Comparison of ENCODE assay signal across 23 cellular contexts in the genomic region with DNA sequence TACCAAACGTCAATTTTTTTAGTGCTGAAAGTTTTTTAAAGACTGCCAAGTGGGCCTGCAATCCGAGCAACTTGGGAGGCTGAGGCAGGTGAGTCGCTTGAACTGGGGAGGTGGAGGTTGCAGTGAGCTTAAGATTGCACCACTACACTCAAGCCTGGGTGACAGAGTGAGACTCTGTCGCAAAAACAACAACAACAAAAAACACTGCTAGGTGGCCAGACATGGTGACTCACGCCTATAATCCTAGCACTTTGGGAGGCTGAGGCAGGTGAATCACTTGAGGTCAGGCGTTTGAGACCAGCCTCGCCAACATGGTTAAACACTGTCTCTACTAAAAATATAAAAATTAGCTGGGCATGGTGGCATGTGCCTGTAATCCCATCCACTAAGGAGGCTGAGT.
"Had no signal": no experiment of that assay in that cellular context is flagged by ENCODE, and none has a peak within 500 bp of the region (broad histone marks: within the 10 kb centered on the region; RNA-seq: fewer than 3 reads in every experiment).

No MANE protein-coding gene starts in this region.

- H3K9me3 ChIP-seq: body of pancreas, esophagus muscularis mucosa, prostate gland, stomach, testis, upper lobe of left lung had no signal

- H3K4me3 Mint-ChIP-seq: activated CD4-positive, alpha-beta T cell treated with anti-CD3 and anti-CD28 coated beads for 36 hours; activated CD8-positive, alpha-beta memory T cell treated with anti-CD3 and anti-CD28 coated beads, Interleukin-2, amount 10 ng/mL, durations not matched to agents 7 days and 5 days; activated naive CD8-positive, alpha-beta T cell treated with anti-CD3 and anti-CD28 coated beads for 36 hours; immature natural killer cell; naive thymus-derived CD4-positive, alpha-beta T cell; neural progenitor cell had no signal

- H3K27ac ChIP-seq: body of pancreas, dorsolateral prefrontal cortex, esophagus muscularis mucosa, neural progenitor cell, prostate gland, stomach, testis, upper lobe of left lung had no signal

- FAIRE-seq: colon, small intestine had no signal

- H3K9me3 Mint-ChIP-seq: activated naive CD8-positive, alpha-beta T cell treated with anti-CD3 and anti-CD28 coated beads for 36 hours; immature natural killer cell had no signal

- ATAC-seq: activated CD4-positive, alpha-beta T cell treated with anti-CD3 and anti-CD28 coated beads for 36 hours; activated CD8-positive, alpha-beta memory T cell treated with anti-CD3 and anti-CD28 coated beads, Interleukin-2, amount 10 ng/mL, durations not matched to agents 7 days and 5 days; body of pancreas; naive thymus-derived CD4-positive, alpha-beta T cell; right cardiac atrium had no signal

- H3K36me3 ChIP-seq: esophagus muscularis mucosa, neural progenitor cell, prostate gland, stomach, upper lobe of left lung had no signal

- H3K4me1 Mint-ChIP-seq: activated CD4-positive, alpha-beta T cell treated with anti-CD3 and anti-CD28 coated beads for 36 hours; activated CD8-positive, alpha-beta memory T cell treated with anti-CD3 and anti-CD28 coated beads, Interleukin-2, amount 10 ng/mL, durations not matched to agents 7 days and 5 days; activated naive CD8-positive, alpha-beta T cell treated with anti-CD3 and anti-CD28 coated beads for 36 hours; immature natural killer cell; naive thymus-derived CD4-positive, alpha-beta T cell had no signal

- H3K27ac Mint-ChIP-seq: activated CD4-positive, alpha-beta T cell treated with anti-CD3 and anti-CD28 coated beads for 36 hours; activated CD8-positive, alpha-beta memory T cell treated with anti-CD3 and anti-CD28 coated beads, Interleukin-2, amount 10 ng/mL, durations not matched to agents 7 days and 5 days; activated naive CD8-positive, alpha-beta T cell treated with anti-CD3 and anti-CD28 coated beads for 36 hours; immature natural killer cell; naive thymus-derived CD4-positive, alpha-beta T cell; neural progenitor cell had no signal

- H3K4me1 ChIP-seq: neural progenitor cell, prostate gland, testis had no signal

- H3K27me3 ChIP-seq: body of pancreas, esophagus muscularis mucosa, neural progenitor cell, stomach, testis, upper lobe of left lung had no signal

- H3K4me3 ChIP-seq: body of pancreas, dorsolateral prefrontal cortex, esophagus muscularis mucosa, neural progenitor cell, prostate gland, stomach, testis, upper lobe of left lung had no signal

- DNase-seq: activated CD4-positive, alpha-beta T cell treated with anti-CD3 and anti-CD28 coated beads for 36 hours; activated CD4-positive, alpha-beta T cell treated with anti-CD3 and anti-CD28 coated beads, Interleukin-2, amount 50 U/mL, for 48 hours; activated CD8-positive, alpha-beta memory T cell treated with anti-CD3 and anti-CD28 coated beads, Interleukin-2, amount 10 ng/mL, durations not matched to agents 7 days and 5 days; activated naive CD4-positive, alpha-beta T cell; activated naive CD8-positive, alpha-beta T cell treated with anti-CD3 and anti-CD28 coated beads for 36 hours; body of pancreas; central memory CD4-positive, alpha-beta T cell; dorsolateral prefrontal cortex; immature natural killer cell; mesendoderm; naive thymus-derived CD4-positive, alpha-beta T cell; right cardiac atrium; small intestine; stimulated activated CD4-positive, alpha-beta T cell treated with anti-CD3 and anti-CD28 coated beads, Interleukin-4, amount 100 ng/mL, for 1 hour; stomach; SW 1271; T-helper 2 cell; testis; upper lobe of left lung had no signal

- H3K36me3 Mint-ChIP-seq: activated CD8-positive, alpha-beta memory T cell treated with anti-CD3 and anti-CD28 coated beads, Interleukin-2, amount 10 ng/mL, durations not matched to agents 7 days and 5 days; activated naive CD8-positive, alpha-beta T cell treated with anti-CD3 and anti-CD28 coated beads for 36 hours; immature natural killer cell; naive thymus-derived CD4-positive, alpha-beta T cell had no signal
